ENCODE assay signal across 22 cellular contexts in the genomic region with DNA sequence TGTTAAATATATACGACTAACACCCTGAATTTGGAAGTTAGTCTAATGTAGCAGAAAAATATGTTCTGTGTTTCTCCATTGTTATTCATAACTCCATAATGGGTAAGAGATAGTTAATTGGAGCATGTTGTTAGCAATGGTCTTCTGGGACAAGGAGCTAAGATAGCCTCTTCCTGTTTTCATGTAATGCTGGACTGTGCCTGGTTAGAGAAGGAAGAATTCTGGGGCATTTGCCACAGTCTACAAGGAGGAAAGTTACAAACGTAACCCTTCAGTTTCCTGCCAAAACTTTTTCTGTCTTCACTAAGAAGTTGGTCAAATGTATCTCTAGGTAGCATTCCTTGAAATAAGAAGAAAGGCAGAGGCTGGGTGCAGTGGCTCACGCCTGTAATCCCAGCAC. TPM values are rescaled to one million over a fixed set of nuclear protein-coding genes. Genes with fewer than 3 reads are reported as not detected.
A peak's percentile ranks its signal among the peaks of the same experiment; 100 is the strongest.
DNase-seq lines count a peak whose midpoint lies in the region; ATAC-seq, FAIRE-seq and TF ChIP-seq lines count a peak whose summit lies in the region.
"Had no signal": no experiment of that assay in that cellular context is flagged by ENCODE, and none has a peak within 500 bp of the region (broad histone marks: within the 10 kb centered on the region; RNA-seq: fewer than 3 reads in every experiment).

No MANE protein-coding gene starts in this region.

- peak overlapping the region; percentile 32 for H3K27ac Mint-ChIP-seq in activated CD8-positive, alpha-beta memory T cell treated with anti-CD3 and anti-CD28 coated beads, Interleukin-2, amount 10 ng/mL, durations not matched to agents 7 days and 5 days
- H3K27ac Mint-ChIP-seq: CD4-positive, alpha-beta T cell; IgD-negative memory B cell had no signal

- no peaks in the 10 kb centered on the region for H3K27me3 Mint-ChIP-seq in activated CD8-positive, alpha-beta memory T cell treated with anti-CD3 and anti-CD28 coated beads, Interleukin-2, amount 10 ng/mL, durations not matched to agents 7 days and 5 days
- H3K27me3 Mint-ChIP-seq: CD4-positive, alpha-beta T cell; IgD-negative memory B cell had no signal

- CTCF ChIA-PET in activated CD8-positive, alpha-beta memory T cell treated with anti-CD3 and anti-CD28 coated beads, Interleukin-2, amount 10 ng/mL, durations not matched to agents 7 days and 5 days (lab: Charles Lee), result interaction anchor here (2.9 kb wide), 1 partner anchor 229 kb away, joined by 7 read pairs; no protein-coding TSS in a partner anchor

- FAIRE-seq in HTR-8/SVneo (lab: Jason Lieb, UNC), result peak; percentile 4
- FAIRE-seq: A204.1, D721Med, GM19239, H54 had no signal

- DNase-seq in activated CD8-positive, alpha-beta memory T cell treated with anti-CD3 and anti-CD28 coated beads, Interleukin-2, amount 10 ng/mL, durations not matched to agents 7 days and 5 days, result no peak
- DNase-seq in activated CD8-positive, alpha-beta memory T cell treated with anti-CD3 and anti-CD28 coated beads for 24 hours, result no peak
- no peak for DNase-seq in HTR-8/SVneo (ENCODE audit: insufficient read length, low spot score)
- peak; percentile 7 for DNase-seq in choroid plexus epithelial cell (ENCODE audit: low read depth)
- no peak for DNase-seq in left ventricle myocardium superior
- no peak for DNase-seq in NCI-H510A treated with DMSO at 0.1 percent for 48 hours (lab: John Stamatoyannopoulos, UW)
- no peak for DNase-seq in T-helper 9 cell
- DNase-seq: AML-193; CD4-positive, alpha-beta T cell; NCI-H1092; NCI-H1417 treated with DMSO at 0.1 percent for 48 hours; NCI-H1694 treated with DMSO at 0.1 percent for 48 hours; NCI-H2081; NCI-H2227 treated with DMSO at 0.1 percent for 48 hours; NCI-H69; Peyer's patch had no signal

- intact Hi-C loops in left ventricle myocardium superior (cut with micrococcal nuclease), result no loop called here

- peaks cover 20% of the 10 kb centered on the region for H3K4me1 Mint-ChIP-seq in activated CD8-positive, alpha-beta memory T cell treated with anti-CD3 and anti-CD28 coated beads, Interleukin-2, amount 10 ng/mL, durations not matched to agents 7 days and 5 days

- no peak for TF ChIP-seq CTCF in choroid plexus epithelial cell (conservative IDR thresholded peaks at IDR 0.05; ENCODE audit: low read depth, low read length)

- no peak overlapping the region for H3K4me3 ChIP-seq in choroid plexus epithelial cell (ENCODE audit: low read depth, low read length)
- H3K4me3 ChIP-seq: BLaER1 treated with 17β-estradiol and CSF1 and Interleukin-3, amounts not matched to agents 10 nM and 100 nM; Peyer's patch had no signal

- H3K4me3 Mint-ChIP-seq in activated CD8-positive, alpha-beta memory T cell treated with anti-CD3 and anti-CD28 coated beads, Interleukin-2, amount 10 ng/mL, durations not matched to agents 7 days and 5 days, result no peak overlapping the region
- H3K4me3 Mint-ChIP-seq: CD4-positive, alpha-beta T cell; IgD-negative memory B cell had no signal

- no peak for ATAC-seq in activated CD8-positive, alpha-beta memory T cell treated with anti-CD3 and anti-CD28 coated beads, Interleukin-2, amount 10 ng/mL, durations not matched to agents 7 days and 5 days
- peak; percentile 73 for ATAC-seq in left ventricle myocardium superior

- no peaks in the 10 kb centered on the region for H3K9me3 Mint-ChIP-seq in activated CD8-positive, alpha-beta memory T cell treated with anti-CD3 and anti-CD28 coated beads, Interleukin-2, amount 10 ng/mL, durations not matched to agents 7 days and 5 days (ENCODE audit: low read depth)
- H3K9me3 Mint-ChIP-seq: CD4-positive, alpha-beta T cell had no signal

- H3K36me3 Mint-ChIP-seq in activated CD8-positive, alpha-beta memory T cell treated with anti-CD3 and anti-CD28 coated beads, Interleukin-2, amount 10 ng/mL, durations not matched to agents 7 days and 5 days, result peaks cover 10% of the 10 kb centered on the region

RNA-seq across cellular contexts. Expression of a gene that starts 5.8 kb away (rescaled TPM):
- 10 to 100 TPM; 31.7 to 35.5 TPM for total RNA-seq in activated CD8-positive, alpha-beta memory T cell treated with anti-CD3 and anti-CD28 coated beads, Interleukin-2, amount 10 ng/mL, durations not matched to agents 7 days and 5 days
- total RNA-seq in left ventricle myocardium superior, result 43.6 TPM
